ENCODE assay signal across 26 cellular contexts in genomic region chr1:27464926-27465325, GRCh38. TPM values are rescaled to one million over a fixed set of nuclear protein-coding genes. Genes with fewer than 3 reads are reported as not detected.
DNase-seq lines count a peak whose midpoint lies in the region; ATAC-seq and TF ChIP-seq lines count a peak whose summit lies in the region.
"Had no signal": no experiment of that assay in that cellular context is flagged by ENCODE, and none has a peak within 500 bp of the region (broad histone marks: within the 10 kb centered on the region; RNA-seq: fewer than 3 reads in every experiment).

No MANE protein-coding gene starts in this region.

- no peaks in the 10 kb centered on the region; the same call in 1 of the 2 replicates for H3K36me3 ChIP-seq in PC-3 (ENCODE audit: low read depth, low read length)
- H3K36me3 ChIP-seq in gastrocnemius medialis = no peaks in the 10 kb centered on the region
- H3K36me3 ChIP-seq in WERI-Rb-1 = peaks cover 10% of the 10 kb centered on the region

- H3K4me2 ChIP-seq in PC-3 (ENCODE audit: low read length) = no peak overlapping the region
- H3K4me2 ChIP-seq: SK-N-SH had no signal

- POLR2A ChIA-PET in activated CD4-positive, alpha-beta T cell treated with anti-CD3 and anti-CD28 coated beads, Interleukin-2, amount 10 ng/mL, durations not matched to agents 7 days and 5 days (lab: Charles Lee) = interaction anchor here (0.6 to 1.0 kb wide), 2 partner anchors 8 to 43 kb away, joined by 3 to 4 read pairs; no protein-coding TSS in a partner anchor
- POLR2A ChIA-PET in PC-3 (lab: Charles Lee; ENCODE audit: unreplicated experiment) = interaction anchor here (0.6 kb wide), 2 partner anchors 44 to 76 kb away, joined by 3 read pairs; no protein-coding TSS in a partner anchor

- H3K27me3 Mint-ChIP-seq in activated CD4-positive, alpha-beta T cell treated with anti-CD3 and anti-CD28 coated beads, Interleukin-2, amount 10 ng/mL, durations not matched to agents 7 days and 5 days = no peaks in the 10 kb centered on the region
- no peaks in the 10 kb centered on the region for H3K27me3 Mint-ChIP-seq in chondrocyte (ENCODE audit: low read depth)
- H3K27me3 Mint-ChIP-seq: CD8-positive, alpha-beta memory T cell had no signal

- TF ChIP-seq POLR2A in gastrocnemius medialis (IDR thresholded peaks at IDR 0.05) = no peak

- in situ Hi-C loops in gastrocnemius medialis (cut with MboI; ENCODE audit: low sequenced_read_pairs in 4 of 4) = no loop called here

- CTCF ChIA-PET in activated CD4-positive, alpha-beta T cell treated with anti-CD3 and anti-CD28 coated beads, Interleukin-2, amount 10 ng/mL, durations not matched to agents 7 days and 5 days (lab: Charles Lee) = interaction anchor here (0.7 to 2.2 kb wide), 10 partner anchors 9 to 305 kb away, joined by 3 to 6 read pairs (median 3); no protein-coding TSS in a partner anchor
- CTCF ChIA-PET in PC-3 (lab: Charles Lee) = interaction anchor here (0.6 kb wide), 1 partner anchor 92 kb away, joined by 4 read pairs; no protein-coding TSS in a partner anchor

- BruUV-seq in PC-3 (replicated peaks; lab: Mats Ljungman, UMichigan) = TSS peak; percentile 7

- no peaks in the 10 kb centered on the region for H3K4me1 ChIP-seq in PC-3 (ENCODE audit: insufficient read depth, low read length)
- H3K4me1 ChIP-seq in gastrocnemius medialis = peaks cover 15 to 54% of the 10 kb centered on the region in 2 donors

- no peak overlapping the region for H3K9ac ChIP-seq in PC-3 (ENCODE audit: low read length)
- H3K9ac ChIP-seq: GM23248, SK-N-SH had no signal

- H3K36me3 Mint-ChIP-seq in activated CD4-positive, alpha-beta T cell treated with anti-CD3 and anti-CD28 coated beads, Interleukin-2, amount 10 ng/mL, durations not matched to agents 7 days and 5 days (ENCODE audit: low read depth) = peaks cover 25% of the 10 kb centered on the region
- H3K36me3 Mint-ChIP-seq in chondrocyte (ENCODE audit: low read depth) = no peaks in the 10 kb centered on the region

- peaks cover 13% of the 10 kb centered on the region for H4K20me1 ChIP-seq in PC-3 (ENCODE audit: low read length)

- no peak overlapping the region for H3K4me3 ChIP-seq in PC-3 (ENCODE audit: low read length)
- H3K4me3 ChIP-seq in gastrocnemius medialis = no peak overlapping the region
- no peak overlapping the region for H3K4me3 ChIP-seq in WERI-Rb-1 (ENCODE audit: low read depth, low read length)
- H3K4me3 ChIP-seq: adrenal gland, coronary artery, GM23248, stomach, tibial nerve had no signal

- no peak overlapping the region for H3K27ac ChIP-seq in PC-3 (ENCODE audit: low read length)
- H3K27ac ChIP-seq in gastrocnemius medialis = peak overlapping the region in 3 of 4 donors; percentile 1 to 16 (median 3)
- no peak overlapping the region for H3K27ac ChIP-seq in WERI-Rb-1
- H3K27ac ChIP-seq: 22Rv1, coronary artery, GM23248, tibial nerve had no signal

- H3K9me3 ChIP-seq in PC-3 (ENCODE audit: low read length) (no peaks in the 10 kb centered on the region), gastrocnemius medialis (no peaks in the 10 kb centered on the region), WERI-Rb-1 (ENCODE audit: severe bottlenecking) (no peaks in the 10 kb centered on the region)
- H3K9me3 ChIP-seq: adrenal gland, SK-N-SH, stomach, tibial nerve had no signal

- DNase-seq in activated CD4-positive, alpha-beta T cell treated with anti-CD3 and anti-CD28 coated beads, Interleukin-2, amount 10 ng/mL, durations not matched to agents 7 days and 5 days = no peak
- no peak for DNase-seq in activated CD4-positive, alpha-beta T cell treated with anti-CD3 and anti-CD28 coated beads for 1 hour
- DNase-seq in PC-3 = no peak
- DNase-seq in chondrocyte (ENCODE audit: low spot score) = no peak
- no peak for DNase-seq in gastrocnemius medialis
- DNase-seq in WERI-Rb-1 = no peak
- no peak for DNase-seq in H4 (ENCODE audit: low spot score)
- DNase-seq: activated CD4-positive, alpha-beta T cell treated with anti-CD3 and anti-CD28 coated beads, Interleukin-2, amount 50 U/mL, for 4 hours; activated effector memory CD4-positive, alpha-beta T cell treated with Interleukin-2 at 50 U/mL for 16 hours; adrenal gland; CD8-positive, alpha-beta memory T cell; DMS153; GM23248; Kasumi-1; left ventricle myocardium superior; midbrain; NCI-H187; NCI-H526 treated with DMSO at 0.1 percent for 48 hours; SK-N-SH; stimulated activated CD4-positive, alpha-beta T cell treated with anti-CD3 and anti-CD28 coated beads, Interleukin-15, amount 100 ng/mL, for 24 hours; stomach; T-helper 2 cell had no signal

- no peak for ATAC-seq in PC-3
- no peak for ATAC-seq in gastrocnemius medialis
- ATAC-seq in HG02840 (IDR thresholded peaks at IDR 0.05; ENCODE audit: low FRiP score, unreplicated experiment) = no peak
- ATAC-seq: left ventricle myocardium superior had no signal

- H3K4me3 Mint-ChIP-seq in activated CD4-positive, alpha-beta T cell treated with anti-CD3 and anti-CD28 coated beads, Interleukin-2, amount 10 ng/mL, durations not matched to agents 7 days and 5 days = no peak overlapping the region
- no peak overlapping the region for H3K4me3 Mint-ChIP-seq in chondrocyte (ENCODE audit: unreplicated experiment)
- H3K4me3 Mint-ChIP-seq: CD8-positive, alpha-beta memory T cell had no signal

- peak overlapping the region; percentile 36 for H3K27ac Mint-ChIP-seq in activated CD4-positive, alpha-beta T cell treated with anti-CD3 and anti-CD28 coated beads, Interleukin-2, amount 10 ng/mL, durations not matched to agents 7 days and 5 days
- peak overlapping the region; percentile 10 for H3K27ac Mint-ChIP-seq in chondrocyte (ENCODE audit: unreplicated experiment)

- no peak overlapping the region for H2AFZ ChIP-seq in PC-3 (ENCODE audit: low read length)
- H2AFZ ChIP-seq: GM23248 had no signal

- H3K9me2 ChIP-seq in PC-3 (replicated peaks; ENCODE audit: low read length) = no peaks in the 10 kb centered on the region
- H3K9me2 ChIP-seq: SK-N-SH had no signal

- peaks cover 24% of the 10 kb centered on the region for H3K4me1 Mint-ChIP-seq in activated CD4-positive, alpha-beta T cell treated with anti-CD3 and anti-CD28 coated beads, Interleukin-2, amount 10 ng/mL, durations not matched to agents 7 days and 5 days
- H3K4me1 Mint-ChIP-seq in chondrocyte (ENCODE audit: low read depth) = peaks cover 31% of the 10 kb centered on the region

- H3K79me2 ChIP-seq in PC-3 (ENCODE audit: low read length) = peaks cover 98% of the 10 kb centered on the region

- no peaks in the 10 kb centered on the region for H3F3A ChIP-seq in PC-3 (ENCODE audit: low read length, unreplicated experiment)

- H3K27me3 ChIP-seq in PC-3 (ENCODE audit: low read length) (no peaks in the 10 kb centered on the region), gastrocnemius medialis (no peaks in the 10 kb centered on the region), WERI-Rb-1 (ENCODE audit: insufficient read depth, low read depth, severe bottlenecking) (no peaks in the 10 kb centered on the region)
- H3K27me3 ChIP-seq: adrenal gland, stomach, tibial nerve had no signal

- no peaks in the 10 kb centered on the region for H3K9me3 Mint-ChIP-seq in activated CD4-positive, alpha-beta T cell treated with anti-CD3 and anti-CD28 coated beads, Interleukin-2, amount 10 ng/mL, durations not matched to agents 7 days and 5 days
- H3K9me3 Mint-ChIP-seq in chondrocyte (ENCODE audit: low read depth) = no peaks in the 10 kb centered on the region
- H3K9me3 Mint-ChIP-seq: CD8-positive, alpha-beta memory T cell had no signal

- TF ChIP-seq CTCF in PC-3 (conservative IDR thresholded peaks at IDR 0.05; ENCODE audit: low read depth, low read length) (no peak), chondrocyte (IDR thresholded peaks at IDR 0.05) (no peak), gastrocnemius medialis (IDR thresholded peaks at IDR 0.05 in 4 of 5, conservative IDR thresholded peaks at IDR 0.05 in 1 of 5) (no peak), WERI-Rb-1 (IDR thresholded peaks at IDR 0.05; ENCODE audit: low read depth, low read length) (no peak)

- intact Hi-C loops in PC-3 (cut with micrococcal nuclease) = no loop called here
- intact Hi-C loops in gastrocnemius medialis (cut with DNase I; ENCODE audit: low total_unique reads) = no loop called here

RNA-seq across cellular contexts. Expression of gene WASF2, which starts 25.0 kb away (rescaled TPM):
- 100 to 1,000 TPM; 137 to 143 TPM for total RNA-seq in activated CD4-positive, alpha-beta T cell treated with anti-CD3 and anti-CD28 coated beads, Interleukin-2, amount 10 ng/mL, durations not matched to agents 7 days and 5 days
- total RNA-seq in PC-3 (2014; rRNA removed) = 20.7 and 32.4 TPM in 2 replicates
- 114 to 136 TPM (median 128 TPM) in 3 replicates for total RNA-seq in chondrocyte
- total RNA-seq in gastrocnemius medialis = 10 to 100 TPM; 10.6 to 16.7 (median 13.3) TPM
- 7.9 and 9.5 TPM in 2 replicates for total RNA-seq in H4 (2014; rRNA removed; shearing (Covaris generic))

Comparison
In these comparisons a context has a peak if more than half of its experiments do, and no peak if none do; other contexts are left out.
1. H3K27ac ChIP-seq: peak in gastrocnemius medialis (3 of 4); none in PC-3 (single experiment) and WERI-Rb-1 (single experiment).